ENCODE assay signal across 10 cellular contexts in genomic region chr9:120729796-120730195, GRCh38. TPM values are rescaled to one million over a fixed set of nuclear protein-coding genes. Genes with fewer than 3 reads are reported as not detected.
A peak's percentile ranks its signal among the peaks of the same experiment; 100 is the strongest.
DNase-seq lines count a peak whose midpoint lies in the region; ATAC-seq, FAIRE-seq and TF ChIP-seq lines count a peak whose summit lies in the region.
"Had no signal": no experiment of that assay in that cellular context is flagged by ENCODE, and none has a peak within 500 bp of the region (broad histone marks: within the 10 kb centered on the region; RNA-seq: fewer than 3 reads in every experiment).

No MANE protein-coding gene starts in this region.

- peak overlapping the region; percentile 45 for H3K4me2 ChIP-seq in Karpas-422 (ENCODE audit: low read depth, low read length, poor library complexity, severe bottlenecking)

- no peak overlapping the region for H2AFZ ChIP-seq in Karpas-422 (ENCODE audit: low read length)

- H3K9me2 ChIP-seq in Karpas-422 (replicated peaks; ENCODE audit: insufficient read depth, low read length), result no peaks in the 10 kb centered on the region

- no peaks in the 10 kb centered on the region for H3K36me3 ChIP-seq in Karpas-422 (ENCODE audit: insufficient read depth, low read length)
- H3K36me3 ChIP-seq in lower lobe of right lung, result no peaks in the 10 kb centered on the region
- no peaks in the 10 kb centered on the region for H3K36me3 ChIP-seq in ovary

- no peak overlapping the region for H3K27ac Mint-ChIP-seq in WTC11

- peak; percentile 43; the same call in 1 of the 2 replicates for TF ChIP-seq CTCF in WTC11 (IDR thresholded peaks at IDR 0.05)
- TF ChIP-seq CTCF in lower lobe of right lung (IDR thresholded peaks at IDR 0.05), result no peak
- TF ChIP-seq CTCF in ovary (IDR thresholded peaks at IDR 0.05), result no peak

- DNase-seq in GF-D8 (lab: John Stamatoyannopoulos, UW), result peak; percentile 12
- DNase-seq in Karpas-422, result peak; percentile 92
- peak; percentile 61 for DNase-seq in WTC11 (ENCODE audit: low spot score)
- no peak for DNase-seq in lower lobe of right lung
- DNase-seq in ovary, result no peak
- DNase-seq in HTR-8/SVneo (ENCODE audit: insufficient read length, low spot score), result no peak
- DNase-seq: DMS153, NCI-H2081 treated with DMSO at 0.1 percent for 48 hours had no signal

- POLR2A ChIA-PET in WTC11 (lab: Charles Lee), result no interaction called here

- intact Hi-C loops in lower lobe of right lung (cut with DNase I), result no loop called here
- intact Hi-C loops in ovary (cut with DNase I), result no loop called here

- no peaks in the 10 kb centered on the region for H4K20me1 ChIP-seq in Karpas-422 (ENCODE audit: insufficient read depth, low read depth, low read length)

- CTCF ChIA-PET in WTC11 (lab: Charles Lee), result interaction anchor here (0.6 to 3.7 kb wide), 33 partner anchors 9 to 452 kb away, joined by 3 to 46 read pairs (median 5); partner anchors contain the start of genes FBXW2 and MEGF9

- peaks cover 2% of the 10 kb centered on the region for H3K27me3 Mint-ChIP-seq in WTC11 (ENCODE audit: low read depth)

- no peaks in the 10 kb centered on the region for H3K27me3 ChIP-seq in Karpas-422 (ENCODE audit: low read length)
- H3K27me3 ChIP-seq in lower lobe of right lung (ENCODE audit: low read depth), result no peaks in the 10 kb centered on the region
- H3K27me3 ChIP-seq in ovary, result no peaks in the 10 kb centered on the region

- no peaks in the 10 kb centered on the region for H3K36me3 Mint-ChIP-seq in WTC11

- TF ChIP-seq POLR2A in ovary (IDR thresholded peaks at IDR 0.05), result no peak

- H3K4me1 ChIP-seq in Karpas-422 (ENCODE audit: low read length) (peaks cover 82% of the 10 kb centered on the region), lower lobe of right lung (peaks cover 54% of the 10 kb centered on the region), ovary (ENCODE audit: insufficient read depth) (no peaks in the 10 kb centered on the region)

- no peak for TF ChIP-seq EP300 in ovary (IDR thresholded peaks at IDR 0.05)

- WGBS in ovary, 3 donors, result 50 to 63% (median 55%) methylated on average over 5 of the region's 5 CpGs

- H3K79me2 ChIP-seq in Karpas-422 (ENCODE audit: low read length), result no peaks in the 10 kb centered on the region

- ATAC-seq in WTC11 (peak; percentile 86), lower lobe of right lung (peak in 1 of 2 donors; percentile 5), HG03159 (IDR thresholded peaks at IDR 0.05; ENCODE audit: unreplicated experiment) (no peak), HG03571 (IDR thresholded peaks at IDR 0.05; ENCODE audit: unreplicated experiment) (no peak)

- H3K9ac ChIP-seq in Karpas-422 (ENCODE audit: low read length), result peak overlapping the region; percentile 66

- H3K4me3 Mint-ChIP-seq in WTC11, result no peak overlapping the region

- no peaks in the 10 kb centered on the region for H3K9me3 Mint-ChIP-seq in WTC11

- H3K9me3 ChIP-seq in Karpas-422 (ENCODE audit: low read length) (no peaks in the 10 kb centered on the region), lower lobe of right lung (no peaks in the 10 kb centered on the region), ovary (no peaks in the 10 kb centered on the region)

- peaks cover 5% of the 10 kb centered on the region; the same call in 1 of the 2 replicates for H3K4me1 Mint-ChIP-seq in WTC11

- H3K4me3 ChIP-seq in Karpas-422 (ENCODE audit: low read length) (no peak overlapping the region; the same call in 1 of the 2 replicates), lower lobe of right lung (no peak overlapping the region), ovary (no peak overlapping the region)

- FAIRE-seq in HTR-8/SVneo (lab: Jason Lieb, UNC), result no peak

- H3K27ac ChIP-seq in Karpas-422 (ENCODE audit: low read length) (peak overlapping the region; percentile 99), lower lobe of right lung (peak overlapping the region; percentile 61), ovary (no peak overlapping the region)

TF ChIP-seq in WTC11, 78 proteins besides CTCF, POLR2A, EP300 and RAD21 (continues in another document):
- TF ChIP-seq FOXP4 (CRISPR knock-in tag; IDR thresholded peaks at IDR 0.05), result no peak
- TF ChIP-seq FOXJ3 (CRISPR knock-in tag; IDR thresholded peaks at IDR 0.05; ENCODE audit: borderline replicate concordance), result no peak
- no peak for TF ChIP-seq CBFB (CRISPR knock-in tag; IDR thresholded peaks at IDR 0.05; ENCODE audit: low read depth)
- TF ChIP-seq ESRRA (CRISPR knock-in tag; IDR thresholded peaks at IDR 0.05; ENCODE audit: borderline replicate concordance), result no peak
- TF ChIP-seq NR3C1 (CRISPR knock-in tag; conservative IDR thresholded peaks at IDR 0.05; ENCODE audit: low read depth), result no peak
- no peak for TF ChIP-seq PRRX2 (CRISPR knock-in tag; IDR thresholded peaks at IDR 0.05)
- TF ChIP-seq HMGXB4 (CRISPR knock-in tag; IDR thresholded peaks at IDR 0.05), result no peak
- no peak for TF ChIP-seq ZNF232 (CRISPR knock-in tag; IDR thresholded peaks at IDR 0.05)
- no peak for TF ChIP-seq EMX1 (CRISPR knock-in tag; IDR thresholded peaks at IDR 0.05)
- no peak for TF ChIP-seq CREB1 (CRISPR knock-in tag; IDR thresholded peaks at IDR 0.05)
- TF ChIP-seq FOXP1 (CRISPR knock-in tag; IDR thresholded peaks at IDR 0.05; ENCODE audit: borderline replicate concordance), result no peak
- TF ChIP-seq PREB (CRISPR knock-in tag; IDR thresholded peaks at IDR 0.05; ENCODE audit: borderline replicate concordance), result no peak
- no peak for TF ChIP-seq OVOL2 (CRISPR knock-in tag; IDR thresholded peaks at IDR 0.05; ENCODE audit: borderline replicate concordance)

RNA-seq across cellular contexts. Expression of gene MEGF9, which starts 15.5 kb away (rescaled TPM):
- total RNA-seq in Karpas-422 (2014; rRNA removed; shearing (Covaris generic); ENCODE audit: low replicate concordance), result 55.4 and 86.6 TPM in 2 replicates
- total RNA-seq in WTC11 (2021) (0.80 to 1.0 TPM (median 0.92 TPM) in 3 replicates), lower lobe of right lung (71.1 TPM), ovary (10 to 100 TPM; 12.6 to 20.8 (median 14.6) TPM)
- polyA plus RNA-seq in ovary, result 10 to 100 TPM in 1 of 2 donors, 1 to 10 TPM in 1; 9.9 to 27.3 TPM

Comparison
In these comparisons a context has a peak if more than half of its experiments do, and no peak if none do; other contexts are left out.
1. DNase-seq: peak in GF-D8 (single experiment), Karpas-422 (single experiment) and WTC11 (single experiment); none in lower lobe of right lung (single experiment), ovary (0 of 5) and HTR-8/SVneo (single experiment).
2. H3K27ac ChIP-seq: peak in Karpas-422 (single experiment) and lower lobe of right lung (single experiment); none in ovary (0 of 2).